Comparison of ENCODE assay signal across 1 cellular context in genomic region chr6:85041376-85041775, GRCh38.
TF ChIP-seq lines count a peak whose summit lies in the region.

No MANE protein-coding gene starts in this region.

TF ChIP-seq in K562, 482 proteins besides CTCF, POLR2A, EP300 and RAD21 (continued from another document):
- TF ChIP-seq FOXA3 (CRISPR knock-in tag; conservative IDR thresholded peaks at IDR 0.05 in 1 of 2, IDR thresholded peaks at IDR 0.05 in 1 of 2) (peak in 1 of 2 experiments; percentile 69; a peak in 2 of 4 replicates), MTA3 (IDR thresholded peaks at IDR 0.05; ENCODE audit: borderline replicate concordance) (no peak), ZNF75A (CRISPR knock-in tag; IDR thresholded peaks at IDR 0.05) (no peak), KLF16 (IDR thresholded peaks at IDR 0.05) (0 out of 2 replicates have a peak, but pooled peaks have one; percentile 27), TCF3 (CRISPR knock-in tag; IDR thresholded peaks at IDR 0.05) (no peak), TEAD4 (IDR thresholded peaks at IDR 0.05; ENCODE audit: low read length) (peak; percentile 79; the same call in 1 of the 2 replicates), TEAD4 (CRISPR knock-in tag; IDR thresholded peaks at IDR 0.05; ENCODE audit: borderline replicate concordance) (no peak), FOXM1 (IDR thresholded peaks at IDR 0.05; ENCODE audit: low read depth) (peak; percentile 74; the same call in 1 of the 2 replicates), FOXM1 (CRISPR knock-in tag; IDR thresholded peaks at IDR 0.05; ENCODE audit: low read depth) (no peak), RCOR1 (IDR thresholded peaks at IDR 0.05; ENCODE audit: borderline replicate concordance in 1 of 2, low read depth in 2 of 2, low read length in 2 of 2) (0 out of 4 replicates have a peak, but pooled peaks of 1 of the 2 experiments have one; percentile 21), SMARCC2 (IDR thresholded peaks at IDR 0.05; ENCODE audit: low read depth) (peak; percentile 49; the same call in 1 of the 2 replicates), MTF1 (CRISPR knock-in tag; IDR thresholded peaks at IDR 0.05; ENCODE audit: borderline replicate concordance) (no peak), JUNB (CRISPR knock-in tag; conservative IDR thresholded peaks at IDR 0.05) (0 out of 2 replicates have a peak, but pooled peaks have one; percentile 7), PATZ1 (CRISPR knock-in tag; IDR thresholded peaks at IDR 0.05; ENCODE audit: borderline replicate concordance) (no peak), DIDO1 (tag; IDR thresholded peaks at IDR 0.05; ENCODE audit: low read depth) (no peak), CBFA2T3 (IDR thresholded peaks at IDR 0.05) (peak; percentile 47; the same call in 1 of the 2 replicates), ZC3H8 (IDR thresholded peaks at IDR 0.05) (no peak), HDGF (IDR thresholded peaks at IDR 0.05) (no peak), TEAD1 (CRISPR knock-in tag; IDR thresholded peaks at IDR 0.05) (0 out of 4 replicates have a peak, but pooled peaks of 1 of the 2 experiments have one; percentile 41)
